Comparison of ENCODE assay signal across 21 cellular contexts in the genomic region with DNA sequence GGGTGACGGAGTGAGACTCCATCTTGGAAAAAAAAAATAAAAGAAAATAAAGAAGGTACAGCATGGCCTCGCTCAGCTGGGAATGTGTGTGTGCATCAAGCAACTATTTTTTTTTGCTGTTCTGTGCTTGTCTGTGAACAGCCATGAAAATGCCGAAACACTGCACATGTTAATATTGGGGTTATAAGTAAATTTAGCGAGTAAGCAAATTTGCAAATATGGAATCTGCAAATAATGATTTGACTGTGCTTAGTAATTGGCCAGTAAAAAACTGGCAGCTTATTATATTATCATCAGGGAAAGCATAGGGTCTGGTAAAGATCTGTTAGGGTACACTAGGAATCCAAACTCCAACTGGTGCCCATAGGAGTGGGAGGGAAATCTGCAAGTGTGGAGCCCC.
A peak's percentile ranks its signal among the peaks of the same experiment; 100 is the strongest.
DNase-seq lines count a peak whose midpoint lies in the region; ATAC-seq, FAIRE-seq and TF ChIP-seq lines count a peak whose summit lies in the region.
"Had no signal": no experiment of that assay in that cellular context is flagged by ENCODE, and none has a peak within 500 bp of the region (broad histone marks: within the 10 kb centered on the region; RNA-seq: fewer than 3 reads in every experiment).

No MANE protein-coding gene starts in this region.

- intact Hi-C loops in left ventricle myocardium inferior (cut with micrococcal nuclease), result no loop called here
- intact Hi-C loops in cardiac septum (cut with DNase I), result no loop called here
- intact Hi-C loops in IMR-90 (cut with micrococcal nuclease), result no loop called here
- intact Hi-C loops in lower lobe of right lung (cut with DNase I), result no loop called here
- intact Hi-C loops in uterus (cut with DNase I; ENCODE audit: low total_unique reads), result no loop called here

- no peak overlapping the region for H4K5ac ChIP-seq in IMR-90 (ENCODE audit: low read depth, low read length)

- peaks cover 2% of the 10 kb centered on the region for H3K9me3 ChIP-seq in left ventricle myocardium inferior (replicated peaks)
- H3K9me3 ChIP-seq in IMR-90 (ENCODE audit: control insufficient read depth, insufficient read depth, low read length), result peaks cover 1% of the 10 kb centered on the region; the same call in 1 of the 2 replicates
- H3K9me3 ChIP-seq in lower lobe of right lung, result no peaks in the 10 kb centered on the region
- no peaks in the 10 kb centered on the region for H3K9me3 ChIP-seq in uterus

- CTCF ChIA-PET in IMR-90 (lab: Yijun Ruan, JAX), result interaction anchor here (0.6 kb wide), 1 partner anchor 531 kb away, joined by 6 read pairs; no protein-coding TSS in a partner anchor

- H3K36me3 ChIP-seq in left ventricle myocardium inferior, result no peaks in the 10 kb centered on the region
- H3K36me3 ChIP-seq in IMR-90 (ENCODE audit: control insufficient read depth, insufficient read depth, low read length), result no peaks in the 10 kb centered on the region
- H3K36me3 ChIP-seq in lower lobe of right lung, result no peaks in the 10 kb centered on the region
- no peaks in the 10 kb centered on the region for H3K36me3 ChIP-seq in uterus

- H2AK9ac ChIP-seq in IMR-90 (replicated peaks; ENCODE audit: low read depth, low read length, poor library complexity), result no peak overlapping the region

- H2AFZ ChIP-seq in IMR-90 (replicated peaks; ENCODE audit: low read length, poor library complexity), result no peak overlapping the region

- no peaks in the 10 kb centered on the region for H4K20me1 ChIP-seq in IMR-90 (ENCODE audit: insufficient read depth, low read length)
- H4K20me1 ChIP-seq: BLaER1 treated with 17β-estradiol and CSF1 and Interleukin-3, amounts not matched to agents 10 nM and 100 nM had no signal

- no peak overlapping the region for H3K4me2 ChIP-seq in IMR-90 (ENCODE audit: low read depth, low read length)
- H3K4me2 ChIP-seq: BLaER1 treated with 17β-estradiol and CSF1 and Interleukin-3, amounts not matched to agents 10 nM and 100 nM; KMS-11 had no signal

- no peak for TF ChIP-seq RAD21 in IMR-90 (IDR thresholded peaks at IDR 0.05; ENCODE audit: low read length)

- H3K27ac ChIP-seq in left ventricle myocardium inferior (replicated peaks), result peak overlapping the region; percentile 84
- H3K27ac ChIP-seq in IMR-90 (ENCODE audit: insufficient read depth, low read length), result no peak overlapping the region
- peak overlapping the region; percentile 21 for H3K27ac ChIP-seq in lower lobe of right lung
- peak overlapping the region; percentile 11 to 41 for H3K27ac ChIP-seq in uterus
- H3K27ac ChIP-seq: BLaER1 treated with 17β-estradiol and CSF1 and Interleukin-3, amounts not matched to agents 10 nM and 100 nM; KMS-11 had no signal

- dilution Hi-C loops in IMR-90 (cut with HindIII; ENCODE audit: low sequenced_read_pairs, unreplicated experiment), result no loop called here

- no peak overlapping the region for H2AK5ac ChIP-seq in IMR-90 (ENCODE audit: low read depth, low read length)

- no peak overlapping the region for H3K56ac ChIP-seq in IMR-90 (ENCODE audit: extremely low read depth, insufficient read depth, low read length)

- no peak overlapping the region for H2BK120ac ChIP-seq in IMR-90 (ENCODE audit: low read depth, low read length)

- no peak overlapping the region for H3K4ac ChIP-seq in IMR-90 (ENCODE audit: low read depth, low read length)

- H2BK15ac ChIP-seq in IMR-90 (ENCODE audit: low read depth, low read length), result no peak overlapping the region

- no peak overlapping the region for H3K23ac ChIP-seq in IMR-90 (ENCODE audit: low read depth, low read length)

- TF ChIP-seq CTCF in left ventricle myocardium inferior (IDR thresholded peaks at IDR 0.05; ENCODE audit: borderline replicate concordance), result no peak
- TF ChIP-seq CTCF in IMR-90 (conservative IDR thresholded peaks at IDR 0.05; ENCODE audit: low read depth, low read length), result no peak
- no peak for TF ChIP-seq CTCF in lower lobe of right lung (IDR thresholded peaks at IDR 0.05)
- no peak for TF ChIP-seq CTCF in uterus (IDR thresholded peaks at IDR 0.05)
- no peak for TF ChIP-seq CTCF in D721Med (IDR thresholded peaks at IDR 0.05; ENCODE audit: insufficient read depth, missing control alignments)

- H2BK5ac ChIP-seq in IMR-90 (ENCODE audit: low read depth, low read length, poor library complexity, severe bottlenecking), result no peak overlapping the region

- no peaks in the 10 kb centered on the region for H3K27me3 ChIP-seq in left ventricle myocardium inferior (ENCODE audit: low read depth)
- H3K27me3 ChIP-seq in IMR-90 (ENCODE audit: control insufficient read depth, insufficient read depth, low read length), result no peaks in the 10 kb centered on the region; the same call in none of the 2 replicates
- H3K27me3 ChIP-seq in lower lobe of right lung (ENCODE audit: low read depth), result no peaks in the 10 kb centered on the region
- no peaks in the 10 kb centered on the region for H3K27me3 ChIP-seq in uterus
- H3K27me3 ChIP-seq: BLaER1 treated with 17β-estradiol and CSF1 and Interleukin-3, amounts not matched to agents 10 nM and 100 nM had no signal

- H4K8ac ChIP-seq in IMR-90 (ENCODE audit: low read depth in 2 of 2, low read length in 2 of 2), result no peak overlapping the region

- H3K4me1 ChIP-seq in left ventricle myocardium inferior, result peaks cover 27% of the 10 kb centered on the region
- no peaks in the 10 kb centered on the region for H3K4me1 ChIP-seq in IMR-90 (ENCODE audit: control insufficient read depth, insufficient read depth, low read length)
- H3K4me1 ChIP-seq in lower lobe of right lung, result no peaks in the 10 kb centered on the region
- H3K4me1 ChIP-seq in uterus, result no peaks in the 10 kb centered on the region

- WGBS in IMR-90 (ENCODE audit: extremely low coverage in 2 of 2, insufficient read length in 1 of 2), 2 experiments, result 100% methylated on average over 2 of the region's 4 CpGs; no CpG with 5 or more reads in 1 of the 2 experiments

- no peak overlapping the region for H3K18ac ChIP-seq in IMR-90 (ENCODE audit: low read depth, low read length)

- ATAC-seq in IMR-90 (ENCODE audit: low read depth) (no peak), lower lobe of right lung (no peak), GM18907 (IDR thresholded peaks at IDR 0.05; ENCODE audit: unreplicated experiment) (no peak)

- H2BK20ac ChIP-seq in IMR-90 (ENCODE audit: low read depth, low read length), result no peak overlapping the region

- TF ChIP-seq POLR2A in IMR-90 (IDR thresholded peaks at IDR 0.05; ENCODE audit: low read depth, low read length) (no peak), uterus (IDR thresholded peaks at IDR 0.05) (no peak)

- H3K79me1 ChIP-seq in IMR-90 (ENCODE audit: low read depth in 1 of 2, low read length in 2 of 2), result no peaks in the 10 kb centered on the region

- no peak for FAIRE-seq in D721Med (lab: Jason Lieb, UNC)
- FAIRE-seq: H1, HTR-8/SVneo had no signal

- in situ Hi-C loops in IMR-90 (cut with MboI; ENCODE audit: low sequenced_read_pairs), result no loop called here

- H3K4me3 ChIP-seq in left ventricle myocardium inferior, result no peak overlapping the region
- no peak overlapping the region for H3K4me3 ChIP-seq in IMR-90 (ENCODE audit: insufficient read depth, low read depth, low read length)
- no peak overlapping the region for H3K4me3 ChIP-seq in lower lobe of right lung
- H3K4me3 ChIP-seq in uterus, result no peak overlapping the region
- H3K4me3 ChIP-seq: BLaER1 treated with 17β-estradiol and CSF1 and Interleukin-3, amounts not matched to agents 10 nM and 100 nM had no signal

- no peak overlapping the region for H4K91ac ChIP-seq in IMR-90 (ENCODE audit: insufficient read depth, low read depth, low read length)

- DNase-seq in left ventricle myocardium inferior, result no peak
- no peak for DNase-seq in cardiac septum (ENCODE audit: low spot score)
- no peak for DNase-seq in IMR-90
- DNase-seq in lower lobe of right lung, result no peak
- DNase-seq in uterus, result no peak
- no peak for DNase-seq in D721Med (ENCODE audit: insufficient read length, low spot score)
- DNase-seq: AML-193; CD4-positive, alpha-beta T cell; DMS53; HCEC 1CT; MM.1S; NCI-H1694; NCI-H2029 treated with DMSO at 0.1 percent for 48 hours; NCI-H446 treated with DMSO at 0.1 percent for 48 hours; RPMI8226; SHP77 treated with DMSO at 0.1 percent for 48 hours had no signal

- no TSS peak for BruUV-seq in IMR-90 (replicated peaks; lab: Mats Ljungman, UMichigan)

- H3K9ac ChIP-seq in IMR-90 (ENCODE audit: low read depth, low read length), result no peak overlapping the region
- H3K9ac ChIP-seq: BLaER1 treated with 17β-estradiol and CSF1 and Interleukin-3, amounts not matched to agents 10 nM and 100 nM; KMS-11 had no signal

- no peak overlapping the region for H3K14ac ChIP-seq in IMR-90 (replicated peaks; ENCODE audit: low read depth, low read length)

- POLR2A ChIA-PET in IMR-90 (lab: Charles Lee; ENCODE audit: unreplicated experiment), result no interaction called here

- H3K9me1 ChIP-seq in IMR-90 (ENCODE audit: insufficient read depth, low read length), result no peaks in the 10 kb centered on the region; the same call in 1 of the 2 replicates

TF ChIP-seq in IMR-90, 13 proteins besides CTCF, POLR2A, EP300 and RAD21:
- TF ChIP-seq RCOR1 (IDR thresholded peaks at IDR 0.05; ENCODE audit: insufficient replicate concordance, low read length), result no peak
- no peak for TF ChIP-seq BHLHE40 (IDR thresholded peaks at IDR 0.05; ENCODE audit: low read depth, low read length)
- no peak for TF ChIP-seq MAZ (IDR thresholded peaks at IDR 0.05; ENCODE audit: borderline replicate concordance, low read depth, low read length)
- no peak for TF ChIP-seq USF2 (IDR thresholded peaks at IDR 0.05; ENCODE audit: low read depth, low read length)
- TF ChIP-seq MAFK (IDR thresholded peaks at IDR 0.05; ENCODE audit: low read depth, low read length), result peak; percentile 36
- no peak for TF ChIP-seq CHD1 (IDR thresholded peaks at IDR 0.05; ENCODE audit: low read depth, low read length)
- TF ChIP-seq, protein P1, sequence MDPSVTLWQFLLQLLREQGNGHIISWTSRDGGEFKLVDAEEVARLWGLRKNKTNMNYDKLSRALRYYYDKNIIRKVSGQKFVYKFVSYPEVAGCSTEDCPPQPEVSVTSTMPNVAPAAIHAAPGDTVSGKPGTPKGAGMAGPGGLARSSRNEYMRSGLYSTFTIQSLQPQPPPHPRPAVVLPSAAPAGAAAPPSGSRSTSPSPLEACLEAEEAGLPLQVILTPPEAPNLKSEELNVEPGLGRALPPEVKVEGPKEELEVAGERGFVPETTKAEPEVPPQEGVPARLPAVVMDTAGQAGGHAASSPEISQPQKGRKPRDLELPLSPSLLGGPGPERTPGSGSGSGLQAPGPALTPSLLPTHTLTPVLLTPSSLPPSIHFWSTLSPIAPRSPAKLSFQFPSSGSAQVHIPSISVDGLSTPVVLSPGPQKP (IDR thresholded peaks at IDR 0.05; ENCODE audit: borderline replicate concordance, low read depth, low read length), result no peak
- TF ChIP-seq RFX5 (IDR thresholded peaks at IDR 0.05; ENCODE audit: low read depth, low read length), result no peak
